ENCODE assay signal across 12 cellular contexts in genomic region chr6:37205189-37205996, GRCh38. TPM values are rescaled to one million over a fixed set of nuclear protein-coding genes. Genes with fewer than 3 reads are reported as not detected.
DNase-seq lines count a peak whose midpoint lies in the region; ATAC-seq and TF ChIP-seq lines count a peak whose summit lies in the region.
"Had no signal": no experiment of that assay in that cellular context is flagged by ENCODE, and none has a peak within 500 bp of the region (broad histone marks: within the 10 kb centered on the region; RNA-seq: fewer than 3 reads in every experiment).

No MANE protein-coding gene starts in this region.

- no peak for ATAC-seq in GM18907 (IDR thresholded peaks at IDR 0.05; ENCODE audit: unreplicated experiment)

- no peak for TF ChIP-seq CTCF in Calu3 (IDR thresholded peaks at IDR 0.05; ENCODE audit: unreplicated experiment)

- H3K9me3 Mint-ChIP-seq in activated CD4-positive, alpha-beta memory T cell treated with anti-CD3 and anti-CD28 coated beads for 36 hours: no peaks in the 10 kb centered on the region
- no peaks in the 10 kb centered on the region for H3K9me3 Mint-ChIP-seq in immature natural killer cell
- no peaks in the 10 kb centered on the region for H3K9me3 Mint-ChIP-seq in Calu3 (ENCODE audit: low read depth, unreplicated experiment)

- no peaks in the 10 kb centered on the region for H3K36me3 Mint-ChIP-seq in activated CD4-positive, alpha-beta memory T cell treated with anti-CD3 and anti-CD28 coated beads for 36 hours
- no peaks in the 10 kb centered on the region for H3K36me3 Mint-ChIP-seq in immature natural killer cell
- H3K36me3 Mint-ChIP-seq in Calu3 (ENCODE audit: insufficient read depth, unreplicated experiment): no peaks in the 10 kb centered on the region

- intact Hi-C loops in activated CD4-positive, alpha-beta memory T cell treated with anti-CD3 and anti-CD28 coated beads for 36 hours (cut with micrococcal nuclease): loop anchor here (10.0 kb wide), 1 partner anchor 451 kb away; no protein-coding TSS in a partner anchor
- intact Hi-C loops in Calu3 (cut with micrococcal nuclease; ENCODE audit: unreplicated experiment): loop anchor here (5.0 kb wide), 1 partner anchor 103 kb away; no protein-coding TSS in a partner anchor

- in situ Hi-C loops in Caki2 (cut with HindIII; ENCODE audit: low pct_unique_long_range_greater_than_20kb, low sequenced_read_pairs): no loop called here

- DNase-seq in NCI-H1694 (lab: John Stamatoyannopoulos, UW): peak; percentile 4
- no peak for DNase-seq in NCI-H1694 treated with DMSO at 0.1 percent for 48 hours (lab: John Stamatoyannopoulos, UW)
- peak; percentile 39 for DNase-seq in Caki2 (ENCODE audit: low read depth)
- peak; percentile 38 for DNase-seq in activated CD4-positive, alpha-beta memory T cell treated with anti-CD3 and anti-CD28 coated beads for 36 hours
- DNase-seq in immature natural killer cell: no peak
- no peak for DNase-seq in Calu3
- no peak for DNase-seq in GM19238 (ENCODE audit: insufficient read length, low spot score)
- DNase-seq: effector CD8-positive, alpha-beta T cell; NCI-H345; occipital lobe; WERI-Rb-1 had no signal

- peaks cover 77% of the 10 kb centered on the region for H3K4me1 Mint-ChIP-seq in activated CD4-positive, alpha-beta memory T cell treated with anti-CD3 and anti-CD28 coated beads for 36 hours (ENCODE audit: low read depth)
- peaks cover 80 to 94% of the 10 kb centered on the region in 2 donors for H3K4me1 Mint-ChIP-seq in immature natural killer cell
- peaks cover 39% of the 10 kb centered on the region for H3K4me1 Mint-ChIP-seq in Calu3 (ENCODE audit: low read depth, unreplicated experiment)

- no peak overlapping the region for H3K4me3 Mint-ChIP-seq in activated CD4-positive, alpha-beta memory T cell treated with anti-CD3 and anti-CD28 coated beads for 36 hours
- H3K4me3 Mint-ChIP-seq in immature natural killer cell: peak overlapping the region in 4 of 5 donors; percentile 12 to 40 (median 12)
- H3K4me3 Mint-ChIP-seq in Calu3 (ENCODE audit: low read depth, unreplicated experiment): no peak overlapping the region

- H3K27me3 Mint-ChIP-seq in activated CD4-positive, alpha-beta memory T cell treated with anti-CD3 and anti-CD28 coated beads for 36 hours: no peaks in the 10 kb centered on the region
- H3K27me3 Mint-ChIP-seq in immature natural killer cell (ENCODE audit: low read depth in 3 of 3): no peaks in the 10 kb centered on the region
- H3K27me3 Mint-ChIP-seq in Calu3 (ENCODE audit: unreplicated experiment): peaks cover 6% of the 10 kb centered on the region

- BruUV-seq in Calu3 (replicated peaks; lab: Mats Ljungman, UMichigan): no TSS peak

- CTCF ChIA-PET in activated CD4-positive, alpha-beta memory T cell treated with anti-CD3 and anti-CD28 coated beads for 36 hours (lab: Charles Lee): interaction anchor here (0.7 to 19.4 kb wide), 7 partner anchors 11 to 181 kb away, joined by 3 to 850 read pairs (median 6); partner anchors contain the start of gene PIM1
- CTCF ChIA-PET in Calu3 (lab: Charles Lee): interaction anchor here (0.7 kb wide), 1 partner anchor 946 kb away, joined by 4 read pairs; no protein-coding TSS in a partner anchor

- POLR2A ChIA-PET in activated CD4-positive, alpha-beta memory T cell treated with anti-CD3 and anti-CD28 coated beads for 36 hours (lab: Charles Lee): interaction anchor here (0.6 to 1.1 kb wide), 3 partner anchors 11 to 156 kb away, joined by 3 read pairs; no protein-coding TSS in a partner anchor

- H3K27ac Mint-ChIP-seq in activated CD4-positive, alpha-beta memory T cell treated with anti-CD3 and anti-CD28 coated beads for 36 hours: peak overlapping the region; percentile 61
- H3K27ac Mint-ChIP-seq in immature natural killer cell (peak overlapping the region; percentile 29 to 80 (median 72)), Calu3 (ENCODE audit: unreplicated experiment) (no peak overlapping the region)

RNA-seq across cellular contexts. Expression of gene PIM1, which starts 35.4 kb away (rescaled TPM):
- total RNA-seq in Caki2 (2014; rRNA removed; shearing (Covaris generic); ENCODE audit: low replicate concordance): 17.0 and 21.5 TPM in 2 replicates
- 100 to 1,000 TPM; 204 TPM for total RNA-seq in activated CD4-positive, alpha-beta memory T cell treated with anti-CD3 and anti-CD28 coated beads for 36 hours
- polyA plus RNA-seq in immature natural killer cell: 100 to 1,000 TPM in 2 of 3 donors, 10 to 100 TPM in 1; 90.5 to 197 (median 117) TPM
- total RNA-seq in Calu3 (2022): 18.6 and 19.1 TPM in 2 replicates

RNA-seq across cellular contexts. Expression of gene TBC1D22B, which starts 52.2 kb away (rescaled TPM):
- total RNA-seq in Caki2 (2014; rRNA removed; shearing (Covaris generic); ENCODE audit: low replicate concordance): 4.0 and 6.1 TPM in 2 replicates
- 10 to 100 TPM; 14.4 to 15.7 TPM for total RNA-seq in activated CD4-positive, alpha-beta memory T cell treated with anti-CD3 and anti-CD28 coated beads for 36 hours
- 1 to 10 TPM; 4.3 to 8.4 (median 7.2) TPM for polyA plus RNA-seq in immature natural killer cell
- total RNA-seq in Calu3 (2022): 14.6 and 14.8 TPM in 2 replicates

RNA-seq across cellular contexts. Expression of gene TMEM217, which starts 52.6 kb away (rescaled TPM):
- 0.74 TPM in 1 of 2 replicates, not detected in the other for total RNA-seq in Caki2 (2014; rRNA removed; shearing (Covaris generic); ENCODE audit: low replicate concordance)
- 1 to 10 TPM; 2.2 to 3.3 TPM for total RNA-seq in activated CD4-positive, alpha-beta memory T cell treated with anti-CD3 and anti-CD28 coated beads for 36 hours
- under 1 TPM in 2 of 3 donors, not detected in 1; 0.23 to 0.32 TPM for polyA plus RNA-seq in immature natural killer cell
- total RNA-seq in Calu3 (2022): 0.99 and 1.5 TPM in 2 replicates

Comparison
In these comparisons a context has a peak if more than half of its experiments do, and no peak if none do; other contexts are left out.
1. DNase-seq: peak in NCI-H1694 (single experiment), Caki2 (single experiment) and activated CD4-positive, alpha-beta memory T cell treated with anti-CD3 and anti-CD28 coated beads for 36 hours (single experiment); none in NCI-H1694 treated with DMSO at 0.1 percent for 48 hours (single experiment), immature natural killer cell (0 of 3), Calu3 (single experiment) and GM19238 (single experiment).
2. H3K4me3 Mint-ChIP-seq: peak in immature natural killer cell (4 of 5); none in activated CD4-positive, alpha-beta memory T cell treated with anti-CD3 and anti-CD28 coated beads for 36 hours (single experiment) and Calu3 (single experiment).